30 cellular contexts compared by ENCODE assay signal in the genomic region with DNA sequence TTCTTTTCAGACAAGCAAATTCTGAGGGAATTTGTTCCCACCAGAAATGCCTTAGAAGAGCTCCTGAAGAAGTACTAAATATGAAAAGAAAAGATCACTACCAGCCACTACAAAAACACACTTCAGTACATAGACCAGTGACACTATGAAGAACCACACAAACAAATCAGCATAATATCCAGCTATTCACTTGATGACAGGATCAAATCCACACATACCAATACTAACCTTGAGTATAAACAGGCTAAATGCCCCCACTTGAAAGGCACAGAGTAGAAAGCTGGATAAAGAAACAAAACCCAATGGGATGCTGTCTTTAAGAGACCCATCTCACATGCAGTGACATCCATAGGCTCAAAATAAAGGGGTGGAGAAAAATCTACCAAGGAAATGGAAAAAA.
"Had no signal": no experiment of that assay in that cellular context is flagged by ENCODE, and none has a peak within 500 bp of the region (broad histone marks: within the 10 kb centered on the region; RNA-seq: fewer than 3 reads in every experiment).

No MANE protein-coding gene starts in this region.

- H3K9me3 ChIP-seq: adrenal gland had no signal

- H3K4me3 ChIP-seq: adrenal gland, ascending aorta, body of pancreas, breast epithelium, cardiac muscle cell had no signal

- H3K36me3 ChIP-seq: adrenal gland, ascending aorta, brain microvascular endothelial cell, breast epithelium, cardiac muscle cell had no signal

- H3K4me1 ChIP-seq: adrenal gland, body of pancreas, breast epithelium had no signal

- DNase-seq: activated effector memory CD4-positive, alpha-beta T cell treated with anti-CD3 and anti-CD28 coated beads, Interleukin-2, amount 50 U/mL, for 16 hours; activated effector memory CD4-positive, alpha-beta T cell treated with Interleukin-2 at 50 U/mL for 16 hours; activated gamma-delta T cell; activated gamma-delta T cell treated with Interleukin-2 at 50 U/mL for 16 hours; activated naive CD4-positive, alpha-beta T cell; activated naive CD4-positive, alpha-beta T cell treated with anti-CD3 and anti-CD28 coated beads for 36 hours; activated naive CD4-positive, alpha-beta T cell treated with anti-CD3 and anti-CD28 coated beads, Interleukin-2, amount 10 ng/mL, durations not matched to agents 7 days and 5 days; activated naive CD4-positive, alpha-beta T cell treated with anti-CD3 and anti-CD28 coated beads, Interleukin-2, amount 50 U/mL, for 16 hours; activated naive CD4-positive, alpha-beta T cell treated with Interleukin-2 at 50 U/mL for 16 hours; activated naive CD8-positive, alpha-beta T cell treated with anti-CD3 and anti-CD28 coated beads for 36 hours; activated naive CD8-positive, alpha-beta T cell treated with anti-CD3 and anti-CD28 coated beads, Interleukin-2, amount 10 ng/mL, durations not matched to agents 7 days and 5 days; activated naive CD8-positive, alpha-beta T cell treated with anti-CD3 and anti-CD28 coated beads, Interleukin-2, amount 50 U/mL, for 24 hours; activated T-cell treated with anti-CD3 and anti-CD28 coated beads, Interleukin-2, amount 50 U/mL, for 1 hour; activated T-cell treated with anti-CD3 and anti-CD28 coated beads, Interleukin-2, amount 50 U/mL, for 24 hours; activated T-cell treated with anti-CD3 and anti-CD28 coated beads, Interleukin-2, amount 50 U/mL, for 4 hours; activated T-cell treated with anti-CD3 and anti-CD28 coated beads, Interleukin-2, amount 50 U/mL, for 48 hours; activated T-cell treated with anti-CD3 and anti-CD28 coated beads, Interleukin-2, amount 50 U/mL, for 72 hours; adrenal gland; amniotic stem cell; amygdala; anterior cingulate cortex; aorta; body of pancreas; brain microvascular endothelial cell; caudate nucleus; central memory CD4-positive, alpha-beta T cell; cerebellar nuclear complex had no signal

- H3K27ac ChIP-seq: adrenal gland, ascending aorta, body of pancreas, brain microvascular endothelial cell, breast epithelium, cardiac muscle cell had no signal
